ENCODE assay signal across 8 cellular contexts in the genomic region with DNA sequence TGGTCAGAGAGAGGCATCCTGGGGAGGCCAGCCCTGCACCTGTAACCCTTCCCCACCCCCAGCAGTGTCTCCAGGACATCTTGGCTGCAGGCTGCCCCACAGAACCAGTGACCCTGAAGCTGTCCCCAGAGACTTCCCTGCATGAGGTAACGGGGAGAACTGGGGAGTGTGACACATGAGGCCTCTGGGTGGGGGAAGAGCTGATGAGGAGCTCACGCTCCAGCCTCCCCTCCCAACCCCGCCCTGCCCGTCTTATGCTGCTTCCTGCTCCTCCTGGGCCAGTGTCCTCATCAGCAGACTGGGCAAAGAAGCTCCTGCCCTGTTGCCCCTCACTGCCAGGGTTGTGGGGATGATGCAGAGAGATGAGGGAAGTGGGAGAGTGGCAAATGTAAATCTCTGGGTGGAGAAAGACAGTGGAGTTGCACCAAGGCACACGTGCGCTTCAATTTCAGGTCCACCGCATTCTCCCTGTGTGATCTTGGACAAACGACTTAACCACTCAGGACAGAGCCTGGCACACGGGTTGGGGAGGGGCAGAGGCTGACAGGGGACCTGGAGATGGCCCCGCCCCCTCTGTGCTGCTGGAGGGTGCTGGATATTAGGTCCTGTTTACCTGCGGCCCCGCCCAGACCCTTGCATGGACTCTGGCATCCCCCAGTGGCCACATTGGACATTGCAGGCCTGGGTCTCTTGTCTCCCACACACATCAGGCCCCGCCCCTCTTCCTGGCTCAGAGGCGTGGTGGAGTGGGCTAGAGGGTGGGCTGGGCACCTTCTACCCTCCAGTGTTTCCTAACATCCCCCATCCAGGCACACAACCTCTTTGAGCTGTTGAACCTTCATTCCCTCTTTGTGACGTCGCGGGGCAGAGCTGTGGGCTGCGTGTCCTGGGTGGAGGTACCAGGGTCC. TPM values are rescaled to one million over a fixed set of nuclear protein-coding genes. Genes with fewer than 3 reads are reported as not detected.
A peak's percentile ranks its signal among the peaks of the same experiment; 100 is the strongest.
DNase-seq lines count a peak whose midpoint lies in the region; ATAC-seq, FAIRE-seq and TF ChIP-seq lines count a peak whose summit lies in the region.

No MANE protein-coding gene starts in this region.

- 0 out of 2 replicates have a peak overlapping the region, but pooled peaks have one; percentile 49 for H2AFZ ChIP-seq in MM.1S (ENCODE audit: low read length)

- H3K9me2 ChIP-seq in MM.1S (replicated peaks; ENCODE audit: insufficient read depth, low read length), result no peaks in the 10 kb centered on the region

- H3K4me1 ChIP-seq in MM.1S (ENCODE audit: low read length) (peaks cover 12% of the 10 kb centered on the region; the same call in 1 of the 2 replicates), tibial artery (peaks cover 0 to 10% (median 5%) of the 10 kb centered on the region in 4 donors)

- no peaks in the 10 kb centered on the region for H3K9me3 Mint-ChIP-seq in osteocyte (ENCODE audit: unreplicated experiment)

- no peaks in the 10 kb centered on the region for H3K36me3 Mint-ChIP-seq in osteocyte (ENCODE audit: unreplicated experiment)

- no peaks in the 10 kb centered on the region for H4K20me1 ChIP-seq in MM.1S (ENCODE audit: insufficient read depth, low read length)

- H3K36me3 ChIP-seq in MM.1S (replicated peaks; ENCODE audit: insufficient read depth, low read length) (no peaks in the 10 kb centered on the region), tibial artery (no peaks in the 10 kb centered on the region)

- intact Hi-C loops in tibial artery (cut with DNase I; ENCODE audit: low total_unique reads), result loop anchor here (2.0 kb wide), 1 partner anchor 47 kb away; no protein-coding TSS in a partner anchor

- H3K9ac ChIP-seq in MM.1S (ENCODE audit: low read length), result no peak overlapping the region

- H3K27me3 ChIP-seq in MM.1S (replicated peaks; ENCODE audit: insufficient read depth, low read length), result peaks cover 17% of the 10 kb centered on the region
- H3K27me3 ChIP-seq in tibial artery, result peaks cover 0 to 4% of the 10 kb centered on the region in 2 donors

- H3K27ac Mint-ChIP-seq in osteocyte (ENCODE audit: unreplicated experiment), result no peak overlapping the region

- no peak overlapping the region for H3K4me2 ChIP-seq in MM.1S (ENCODE audit: low read depth, low read length)

- peak; percentile 84 for ATAC-seq in GM19395 (IDR thresholded peaks at IDR 0.05; ENCODE audit: unreplicated experiment)

- no peak overlapping the region for H3K4me3 Mint-ChIP-seq in osteocyte (ENCODE audit: unreplicated experiment)

- H3K4me3 ChIP-seq in MM.1S (ENCODE audit: low read length), result no peak overlapping the region
- no peak overlapping the region for H3K4me3 ChIP-seq in tibial artery

- H3K79me2 ChIP-seq in MM.1S (ENCODE audit: low read length), result no peaks in the 10 kb centered on the region

- H3F3A ChIP-seq in MM.1S (ENCODE audit: insufficient read depth, low read length), result no peaks in the 10 kb centered on the region

- no peaks in the 10 kb centered on the region for H3K27me3 Mint-ChIP-seq in osteocyte (ENCODE audit: unreplicated experiment)

- peaks cover 6% of the 10 kb centered on the region for H3K4me1 Mint-ChIP-seq in osteocyte (ENCODE audit: unreplicated experiment)

- TF ChIP-seq CTCF in MM.1S (IDR thresholded peaks at IDR 0.05; ENCODE audit: low read length) (peak; percentile 87), osteocyte (IDR thresholded peaks at IDR 0.05) (peak; percentile 88), tibial artery (IDR thresholded peaks at IDR 0.05) (peak; percentile 80 to 84)

- FAIRE-seq in frontal cortex (lab: Jason Lieb, UNC), result no peak

- H3K9me3 ChIP-seq in MM.1S (replicated peaks; ENCODE audit: insufficient read depth, low read length) (no peaks in the 10 kb centered on the region), tibial artery (no peaks in the 10 kb centered on the region)

- H3K27ac ChIP-seq in MM.1S (ENCODE audit: low read length) (no peak overlapping the region), tibial artery (no peak overlapping the region)

- DNase-seq in AML-193 (lab: John Stamatoyannopoulos, UW) (peak; percentile 53 to 60), MM.1S (peak; percentile 86), SHP77 treated with DMSO at 0.1 percent for 48 hours (lab: John Stamatoyannopoulos, UW) (peak; percentile 74), frontal cortex (ENCODE audit: low spot score in 2 of 2) (peak; percentile 76 to 90), osteocyte (ENCODE audit: extremely low spot score, unreplicated experiment) (peak; percentile 94), tibial artery (peak; percentile 83 to 87)
- peak; percentile 48 for DNase-seq in activated effector memory CD4-positive, alpha-beta T cell treated with Interleukin-2 at 50 U/mL for 16 hours

RNA-seq across cellular contexts. Expression of a gene that starts 12.3 kb away (rescaled TPM):
- total RNA-seq in frontal cortex, result under 0.01 TPM
- total RNA-seq in osteocyte, result 0.34 TPM in 1 of 2 replicates, not detected in the other

RNA-seq across cellular contexts. Expression of a gene that starts 17.6 kb away (rescaled TPM):
- total RNA-seq in frontal cortex (1.2 TPM), osteocyte (0.73 and 1.2 TPM in 2 replicates)

RNA-seq across cellular contexts. Expression of a gene that starts 34.0 kb away (rescaled TPM):
- 0.41 TPM for total RNA-seq in frontal cortex
- total RNA-seq in osteocyte, result not detected in 2 replicates

RNA-seq across cellular contexts. Expression of a gene that starts 38.0 kb away (rescaled TPM):
- total RNA-seq in frontal cortex (not detected), osteocyte (3.4 and 4.2 TPM in 2 replicates)

RNA-seq across cellular contexts. Expression of a gene that starts 51.8 kb away (rescaled TPM):
- total RNA-seq in frontal cortex (0.82 TPM), osteocyte (not detected in 2 replicates)
